In the genomic region with DNA sequence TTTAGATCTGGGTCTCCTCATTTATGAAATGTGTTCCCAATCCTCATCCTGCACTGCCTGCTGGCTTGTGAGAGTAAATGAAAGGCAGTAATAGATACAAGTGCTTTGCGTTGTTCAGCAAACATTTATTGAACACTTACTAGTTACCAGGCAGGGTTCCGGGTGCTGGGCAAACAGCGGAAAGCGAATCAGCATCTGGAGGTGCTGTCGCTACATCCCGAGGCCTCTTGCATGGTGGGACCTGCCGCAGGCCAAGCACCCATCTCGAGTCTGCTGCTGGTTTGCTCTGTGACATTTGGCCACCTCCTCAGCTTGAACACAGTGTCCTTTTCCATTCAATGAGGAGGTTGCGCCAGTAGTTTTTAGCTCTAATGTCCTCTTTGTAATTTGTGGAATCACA, we compare ENCODE assay signal across 16 cellular contexts. TPM values are rescaled to one million over a fixed set of nuclear protein-coding genes. Genes with fewer than 3 reads are reported as not detected.
DNase-seq lines count a peak whose midpoint lies in the region; ATAC-seq and TF ChIP-seq lines count a peak whose summit lies in the region.
"Had no signal": no experiment of that assay in that cellular context is flagged by ENCODE, and none has a peak within 500 bp of the region (broad histone marks: within the 10 kb centered on the region; RNA-seq: fewer than 3 reads in every experiment).

No MANE protein-coding gene starts in this region.

- H3K4me1 Mint-ChIP-seq in activated naive CD8-positive, alpha-beta T cell treated with anti-CD3 and anti-CD28 coated beads, Interleukin-2, amount 10 ng/mL, durations not matched to agents 7 days and 5 days: peaks cover 15% of the 10 kb centered on the region
- H3K4me1 Mint-ChIP-seq in activated naive CD8-positive, alpha-beta T cell treated with anti-CD3 and anti-CD28 coated beads for 36 hours: peaks cover 10% of the 10 kb centered on the region
- H3K4me1 Mint-ChIP-seq in glutamatergic neuron (ENCODE audit: low read depth, unreplicated experiment) (peaks cover 32% of the 10 kb centered on the region), osteocyte (ENCODE audit: unreplicated experiment) (peaks cover 28% of the 10 kb centered on the region)

- H3K36me3 ChIP-seq in OCI-LY1 (ENCODE audit: insufficient read depth, low read length) (peaks cover 7% of the 10 kb centered on the region), smooth muscle cell (ENCODE audit: low read depth) (no peaks in the 10 kb centered on the region)

- H3K27ac ChIP-seq in OCI-LY1 (ENCODE audit: low read depth, low read length, poor library complexity, severe bottlenecking) (peak overlapping the region; percentile 24), smooth muscle cell (ENCODE audit: low read depth) (peak overlapping the region; percentile 9)

- H4K20me1 ChIP-seq in OCI-LY1 (ENCODE audit: insufficient read depth, low read length) (no peaks in the 10 kb centered on the region), smooth muscle cell (ENCODE audit: low read depth) (peaks cover 35% of the 10 kb centered on the region)

- H3K4me1 ChIP-seq in OCI-LY1 (ENCODE audit: insufficient read depth, low read length, severe bottlenecking): peaks cover 44% of the 10 kb centered on the region
- peaks cover 7% of the 10 kb centered on the region for H3K4me1 ChIP-seq in smooth muscle cell (ENCODE audit: low read depth)

- no peak for TF ChIP-seq CTCF in OCI-LY1 (IDR thresholded peaks at IDR 0.05; ENCODE audit: low read length)
- no peak for TF ChIP-seq CTCF in glutamatergic neuron (IDR thresholded peaks at IDR 0.05; ENCODE audit: partially characterized antibody, unreplicated experiment)
- no peak for TF ChIP-seq CTCF in smooth muscle cell (IDR thresholded peaks at IDR 0.05; ENCODE audit: borderline replicate concordance, insufficient read depth, poor library complexity, severe bottlenecking)
- no peak for TF ChIP-seq CTCF in osteocyte (IDR thresholded peaks at IDR 0.05)

- H3K9me3 ChIP-seq in OCI-LY1 (ENCODE audit: low read length) (no peaks in the 10 kb centered on the region), smooth muscle cell (replicated peaks; ENCODE audit: low read depth) (no peaks in the 10 kb centered on the region)

- H3K4me3 ChIP-seq in OCI-LY1 (ENCODE audit: low read depth, low read length, poor library complexity, severe bottlenecking) (no peak overlapping the region), smooth muscle cell (no peak overlapping the region)

- H3K9ac ChIP-seq in OCI-LY1 (ENCODE audit: low read length) (no peak overlapping the region), smooth muscle cell (ENCODE audit: low read depth) (no peak overlapping the region)

- POLR2A ChIA-PET in activated naive CD8-positive, alpha-beta T cell treated with anti-CD3 and anti-CD28 coated beads, Interleukin-2, amount 10 ng/mL, durations not matched to agents 7 days and 5 days (lab: Charles Lee): interaction anchor here (0.6 kb wide), 1 partner anchor 1599 kb away, joined by 3 read pairs; no protein-coding TSS in a partner anchor

- WGBS in smooth muscle cell (ENCODE audit: low lambda C conversion rate): 95% methylated on average over 9 of the region's 9 CpGs

- no peak overlapping the region for H3K4me3 Mint-ChIP-seq in activated naive CD8-positive, alpha-beta T cell treated with anti-CD3 and anti-CD28 coated beads, Interleukin-2, amount 10 ng/mL, durations not matched to agents 7 days and 5 days
- no peak overlapping the region for H3K4me3 Mint-ChIP-seq in activated naive CD8-positive, alpha-beta T cell treated with anti-CD3 and anti-CD28 coated beads for 36 hours
- H3K4me3 Mint-ChIP-seq in glutamatergic neuron (ENCODE audit: unreplicated experiment): no peak overlapping the region
- no peak overlapping the region for H3K4me3 Mint-ChIP-seq in osteocyte (ENCODE audit: unreplicated experiment)
- H3K4me3 Mint-ChIP-seq: CD4-positive, alpha-beta memory T cell had no signal

- peak; percentile 7 for DNase-seq in activated naive CD8-positive, alpha-beta T cell treated with anti-CD3 and anti-CD28 coated beads, Interleukin-2, amount 10 ng/mL, durations not matched to agents 7 days and 5 days
- DNase-seq in activated naive CD8-positive, alpha-beta T cell treated with anti-CD3 and anti-CD28 coated beads for 36 hours: no peak
- DNase-seq in glutamatergic neuron: no peak
- no peak for DNase-seq in smooth muscle cell (lab: John Stamatoyannopoulos, UW; ENCODE audit: unreplicated experiment)
- no peak for DNase-seq in epidermal melanocyte (ENCODE audit: insufficient read length, low spot score)
- DNase-seq in islet precursor cell: no peak
- no peak for DNase-seq in osteocyte (ENCODE audit: extremely low spot score, unreplicated experiment)
- DNase-seq: 8988T; CD4-positive, alpha-beta memory T cell; HCEC 1CT; NCI-H1105 treated with DMSO at 0.1 percent for 48 hours; NCI-H187; NCI-H446 treated with DMSO at 0.1 percent for 48 hours; NCI-H774; PC-3 had no signal

- no peak for ATAC-seq in activated naive CD8-positive, alpha-beta T cell treated with anti-CD3 and anti-CD28 coated beads, Interleukin-2, amount 10 ng/mL, durations not matched to agents 7 days and 5 days (ENCODE audit: low read depth)
- ATAC-seq: PC-3 had no signal

- H3F3A ChIP-seq in OCI-LY1 (ENCODE audit: insufficient read depth, low read length) (no peaks in the 10 kb centered on the region; the same call in 1 of the 2 replicates), smooth muscle cell (ENCODE audit: low read depth) (no peaks in the 10 kb centered on the region)

- H2AFZ ChIP-seq in OCI-LY1 (ENCODE audit: low read length) (no peak overlapping the region), smooth muscle cell (ENCODE audit: low read depth) (no peak overlapping the region)

- H3K79me2 ChIP-seq in OCI-LY1 (ENCODE audit: insufficient read depth, low read length) (no peaks in the 10 kb centered on the region), smooth muscle cell (ENCODE audit: low read depth) (no peaks in the 10 kb centered on the region)

- H3K27ac Mint-ChIP-seq in activated naive CD8-positive, alpha-beta T cell treated with anti-CD3 and anti-CD28 coated beads, Interleukin-2, amount 10 ng/mL, durations not matched to agents 7 days and 5 days: no peak overlapping the region
- H3K27ac Mint-ChIP-seq in activated naive CD8-positive, alpha-beta T cell treated with anti-CD3 and anti-CD28 coated beads for 36 hours: no peak overlapping the region
- peak overlapping the region; percentile 71 for H3K27ac Mint-ChIP-seq in glutamatergic neuron (ENCODE audit: unreplicated experiment)
- no peak overlapping the region for H3K27ac Mint-ChIP-seq in osteocyte (ENCODE audit: unreplicated experiment)

- H3K27me3 Mint-ChIP-seq in activated naive CD8-positive, alpha-beta T cell treated with anti-CD3 and anti-CD28 coated beads, Interleukin-2, amount 10 ng/mL, durations not matched to agents 7 days and 5 days: no peaks in the 10 kb centered on the region
- H3K27me3 Mint-ChIP-seq in activated naive CD8-positive, alpha-beta T cell treated with anti-CD3 and anti-CD28 coated beads for 36 hours: no peaks in the 10 kb centered on the region
- H3K27me3 Mint-ChIP-seq in glutamatergic neuron (ENCODE audit: unreplicated experiment) (peaks cover 13% of the 10 kb centered on the region), osteocyte (ENCODE audit: unreplicated experiment) (no peaks in the 10 kb centered on the region)
- H3K27me3 Mint-ChIP-seq: CD4-positive, alpha-beta memory T cell had no signal

- H3K36me3 Mint-ChIP-seq in activated naive CD8-positive, alpha-beta T cell treated with anti-CD3 and anti-CD28 coated beads, Interleukin-2, amount 10 ng/mL, durations not matched to agents 7 days and 5 days: no peaks in the 10 kb centered on the region
- no peaks in the 10 kb centered on the region for H3K36me3 Mint-ChIP-seq in activated naive CD8-positive, alpha-beta T cell treated with anti-CD3 and anti-CD28 coated beads for 36 hours
- H3K36me3 Mint-ChIP-seq in glutamatergic neuron (ENCODE audit: unreplicated experiment) (no peaks in the 10 kb centered on the region), osteocyte (ENCODE audit: unreplicated experiment) (no peaks in the 10 kb centered on the region)

- H3K27me3 ChIP-seq in OCI-LY1 (ENCODE audit: insufficient read depth, low read length): no peaks in the 10 kb centered on the region
- no peaks in the 10 kb centered on the region for H3K27me3 ChIP-seq in smooth muscle cell (ENCODE audit: low read depth)

- H3K9me2 ChIP-seq in OCI-LY1 (ENCODE audit: low read depth, low read length): no peaks in the 10 kb centered on the region

- H3K4me2 ChIP-seq in OCI-LY1 (ENCODE audit: low read length): no peak overlapping the region
- no peak overlapping the region for H3K4me2 ChIP-seq in smooth muscle cell

- no peaks in the 10 kb centered on the region for H3K9me3 Mint-ChIP-seq in activated naive CD8-positive, alpha-beta T cell treated with anti-CD3 and anti-CD28 coated beads, Interleukin-2, amount 10 ng/mL, durations not matched to agents 7 days and 5 days
- H3K9me3 Mint-ChIP-seq in activated naive CD8-positive, alpha-beta T cell treated with anti-CD3 and anti-CD28 coated beads for 36 hours: no peaks in the 10 kb centered on the region
- peaks cover 6% of the 10 kb centered on the region for H3K9me3 Mint-ChIP-seq in glutamatergic neuron (ENCODE audit: unreplicated experiment)
- no peaks in the 10 kb centered on the region for H3K9me3 Mint-ChIP-seq in osteocyte (ENCODE audit: unreplicated experiment)
- H3K9me3 Mint-ChIP-seq: CD4-positive, alpha-beta memory T cell had no signal

RNA-seq across cellular contexts. Expression of a gene that starts 24.8 kb away (rescaled TPM):
- 10 to 100 TPM; 32.7 to 33.9 TPM for total RNA-seq in activated naive CD8-positive, alpha-beta T cell treated with anti-CD3 and anti-CD28 coated beads, Interleukin-2, amount 10 ng/mL, durations not matched to agents 7 days and 5 days
- 10 to 100 TPM; 22.3 to 22.8 TPM for total RNA-seq in activated naive CD8-positive, alpha-beta T cell treated with anti-CD3 and anti-CD28 coated beads for 36 hours
- total RNA-seq in glutamatergic neuron (ENCODE audit: unreplicated experiment): 308 TPM
- 13.7 and 16.3 TPM in 2 replicates for total RNA-seq in smooth muscle cell
- polyA plus RNA-seq in smooth muscle cell: 8.7 and 13.9 TPM in 2 replicates
- 30.7 and 35.7 TPM in 2 replicates for total RNA-seq in osteocyte
